Comparison of ENCODE assay signal across 12 cellular contexts in genomic region chr11:64848214-64848778, GRCh38. TPM values are rescaled to one million over a fixed set of nuclear protein-coding genes. Genes with fewer than 3 reads are reported as not detected.
DNase-seq lines count a peak whose midpoint lies in the region; ATAC-seq and TF ChIP-seq lines count a peak whose summit lies in the region.
"Had no signal": no experiment of that assay in that cellular context is flagged by ENCODE, and none has a peak within 500 bp of the region (broad histone marks: within the 10 kb centered on the region; RNA-seq: fewer than 3 reads in every experiment).

No MANE protein-coding gene starts in this region.

- TF ChIP-seq RAD21 in SK-N-SH (IDR thresholded peaks at IDR 0.05; ENCODE audit: low read length), result no peak

- H3K36me3 ChIP-seq in OCI-LY7 (ENCODE audit: insufficient read depth, low read length), result peaks cover 10% of the 10 kb centered on the region; the same call in 1 of the 2 replicates
- H3K36me3 ChIP-seq in stomach, result peaks cover 5 to 10% (median 8%) of the 10 kb centered on the region in 4 donors
- peaks cover 0 to under 1% of the 10 kb centered on the region in 2 experiments for H3K36me3 ChIP-seq in SK-N-SH (replicated peaks in 1 of 2; ENCODE audit: control insufficient read depth in 1 of 2, insufficient read depth in 2 of 2, low read length in 1 of 2)

- DNase-seq in activated effector memory CD4-positive, alpha-beta T cell treated with anti-CD3 and anti-CD28 coated beads, Interleukin-2, amount 50 U/mL, for 16 hours, result peak; percentile 63
- no peak for DNase-seq in activated effector memory CD4-positive, alpha-beta T cell treated with Interleukin-2 at 50 U/mL for 16 hours
- DNase-seq in OCI-LY7 (ENCODE audit: low spot score) (no peak), epithelial cell of prostate (ENCODE audit: low read depth, low spot score) (no peak), stomach (no peak), SK-N-SH (no peak), NCI-H82 (lab: John Stamatoyannopoulos, UW) (no peak)
- DNase-seq: activated gamma-delta T cell, AML-193, dermis blood vessel endothelial cell, T1000 had no signal

- TF ChIP-seq POLR2A in stomach (IDR thresholded peaks at IDR 0.05), result no peak

- no peaks in the 10 kb centered on the region for H3K9me2 ChIP-seq in OCI-LY7 (ENCODE audit: insufficient read depth, low read length)
- H3K9me2 ChIP-seq in SK-N-SH, result no peaks in the 10 kb centered on the region

- H4K20me1 ChIP-seq in OCI-LY7 (ENCODE audit: insufficient read depth, low read length), result no peaks in the 10 kb centered on the region
- H4K20me1 ChIP-seq in SK-N-SH (ENCODE audit: insufficient read depth), result no peaks in the 10 kb centered on the region

- no peak for ATAC-seq in HG02973 (IDR thresholded peaks at IDR 0.05; ENCODE audit: unreplicated experiment)

- TF ChIP-seq EP300 in stomach (IDR thresholded peaks at IDR 0.05) (no peak), SK-N-SH (IDR thresholded peaks at IDR 0.05; ENCODE audit: borderline replicate concordance in 1 of 2, low read depth in 1 of 2, low read length in 1 of 2) (no peak)

- H3K27me3 ChIP-seq in stomach, result no peaks in the 10 kb centered on the region
- no peaks in the 10 kb centered on the region for H3K27me3 ChIP-seq in SK-N-SH (ENCODE audit: insufficient read depth)

- peak overlapping the region; percentile 4 for H3K4me3 ChIP-seq in OCI-LY7 (ENCODE audit: low read depth, low read length, poor library complexity, severe bottlenecking)
- H3K4me3 ChIP-seq in stomach, result no peak overlapping the region
- no peak overlapping the region for H3K4me3 ChIP-seq in SK-N-SH (ENCODE audit: low read depth in 2 of 2, low read length in 1 of 2)

- 59 to 87% (median 66%) methylated on average over 6 of the region's 6 CpGs for WGBS in stomach, 5 donors
- WGBS in SK-N-SH (ENCODE audit: low lambda C conversion rate), result 91% methylated on average over 6 of the region's 6 CpGs

- CTCF ChIA-PET in OCI-LY7 (lab: Charles Lee; ENCODE audit: unreplicated experiment), result interaction anchor here (0.6 to 4.1 kb wide), 20 partner anchors 11 to 283 kb away, joined by 3 to 24 read pairs (median 5); partner anchors contain the start of genes MAP4K2 and PPP2R5B
- CTCF ChIA-PET in SK-N-SH (lab: Yijun Ruan, JAX), result interaction anchor here (0.6 to 12.8 kb wide), 21 partner anchors 10 to 489 kb away, joined by 3 to 530 read pairs (median 4); partner anchors contain the start of genes EHD1, MEN1, TM7SF2 and ZNHIT2

- POLR2A ChIA-PET in OCI-LY7 (lab: Charles Lee) (interaction anchor here (0.5 to 7.7 kb wide), 18 partner anchors 16 to 556 kb away, joined by 3 to 178 read pairs (median 4); partner anchors contain the start of genes EHD1, MEN1 and RASGRP2), SK-N-SH (lab: Yijun Ruan, JAX) (no interaction called here)

- H3K4me1 ChIP-seq in OCI-LY7 (ENCODE audit: insufficient read depth, low read length, poor library complexity, severe bottlenecking), result peaks cover 81% of the 10 kb centered on the region
- peaks cover 55 to 87% (median 83%) of the 10 kb centered on the region in 4 donors for H3K4me1 ChIP-seq in stomach
- H3K4me1 ChIP-seq in SK-N-SH (ENCODE audit: control insufficient read depth in 1 of 2, insufficient read depth in 2 of 2, low read depth in 1 of 2, low read length in 1 of 2), result peaks cover 0 to 7% of the 10 kb centered on the region in 2 experiments; a peak in 1 of 4 replicates

- BruUV-seq in OCI-LY7 (replicated peaks; lab: Mats Ljungman, UMichigan), result no TSS peak

- peaks cover 15% of the 10 kb centered on the region for H3F3A ChIP-seq in SK-N-SH (replicated peaks; ENCODE audit: insufficient read depth)

- H2AFZ ChIP-seq in OCI-LY7 (ENCODE audit: low read length) (peak overlapping the region; percentile 13; the same call in 1 of the 2 replicates), SK-N-SH (ENCODE audit: low read depth) (no peak overlapping the region)

- H3K4me2 ChIP-seq in OCI-LY7 (ENCODE audit: low read length) (peak overlapping the region; percentile 55), SK-N-SH (no peak overlapping the region)

- H3K9ac ChIP-seq in SK-N-SH, result no peak overlapping the region

- intact Hi-C loops in OCI-LY7 (cut with micrococcal nuclease; ENCODE audit: unreplicated experiment) (loop anchor here (2.0 to 10.0 kb wide), 4 partner anchors 179 to 467 kb away; partner anchors contain the start of genes CAPN1, CDC42EP2, CDCA5 and SNX15), stomach (cut with DNase I; ENCODE audit: low total_unique reads) (no loop called here)

- TF ChIP-seq CTCF in OCI-LY7 (conservative IDR thresholded peaks at IDR 0.05; ENCODE audit: low read length) (no peak), stomach (IDR thresholded peaks at IDR 0.05) (no peak), SK-N-SH (IDR thresholded peaks at IDR 0.05) (no peak)

- H3K79me2 ChIP-seq in OCI-LY7 (ENCODE audit: insufficient read depth, low read depth, low read length), result no peaks in the 10 kb centered on the region
- no peaks in the 10 kb centered on the region for H3K79me2 ChIP-seq in SK-N-SH (ENCODE audit: insufficient read depth)

- no peaks in the 10 kb centered on the region for H3K9me3 ChIP-seq in OCI-LY7 (ENCODE audit: low read length)
- H3K9me3 ChIP-seq in stomach, result no peaks in the 10 kb centered on the region
- no peaks in the 10 kb centered on the region for H3K9me3 ChIP-seq in SK-N-SH

- H3K27ac ChIP-seq in OCI-LY7 (ENCODE audit: low read depth, low read length, poor library complexity, severe bottlenecking) (peak overlapping the region; percentile 92), epithelial cell of prostate (peak overlapping the region; percentile 9), stomach (peak overlapping the region; percentile 1 to 94 (median 92)), SK-N-SH (ENCODE audit: low read depth in 2 of 2, low read length in 1 of 2) (no peak overlapping the region)

TF ChIP-seq in SK-N-SH, 30 proteins besides CTCF, POLR2A, EP300 and RAD21 (continues in another document):
- no peak for TF ChIP-seq CHD2 (IDR thresholded peaks at IDR 0.05; ENCODE audit: low read length, partially characterized antibody)
- no peak for TF ChIP-seq TCF12 (IDR thresholded peaks at IDR 0.05)
- TF ChIP-seq FOXM1 (IDR thresholded peaks at IDR 0.05; ENCODE audit: low read depth), result no peak
- no peak for TF ChIP-seq IRF3 (IDR thresholded peaks at IDR 0.05; ENCODE audit: low read depth, low read length)
- no peak for TF ChIP-seq NRF1 (IDR thresholded peaks at IDR 0.05; ENCODE audit: low read depth, low read length)
- no peak for TF ChIP-seq RXRA (IDR thresholded peaks at IDR 0.05; ENCODE audit: borderline replicate concordance, low read depth)
- no peak for TF ChIP-seq SMC3 (IDR thresholded peaks at IDR 0.05; ENCODE audit: low read depth, low read length)
- TF ChIP-seq PBX3 (IDR thresholded peaks at IDR 0.05), result no peak
- TF ChIP-seq NFIC (IDR thresholded peaks at IDR 0.05; ENCODE audit: borderline replicate concordance), result no peak

RNA-seq across cellular contexts. Expression of gene CDC42BPG, which starts 3.8 kb away (rescaled TPM):
- 4.9 TPM in 2 replicates for total RNA-seq in OCI-LY7 (2014; rRNA removed; shearing (Covaris generic))
- 3.5 and 5.1 TPM in 2 replicates for total RNA-seq in OCI-LY7 (2022)
- total RNA-seq in stomach, result 10 to 100 TPM; 10.3 to 66.5 (median 53.3) TPM
- polyA plus RNA-seq in stomach, result 10 to 100 TPM in 2 of 3 donors, 1 to 10 TPM in 1; 8.9 to 20.0 (median 10.9) TPM
- 0.33 and 0.42 TPM in 2 replicates for polyA plus RNA-seq in SK-N-SH (2012; rRNA removed)
- polyA plus RNA-seq in SK-N-SH (2012; cell fraction: cytosol; rRNA removed), result 0.15 and 0.25 TPM in 2 replicates
- polyA plus RNA-seq in SK-N-SH (2012; cell fraction: nucleus; rRNA removed), result 1.00 and 1.3 TPM in 2 replicates

RNA-seq across cellular contexts. Expression of gene EHD1, which starts 30.1 kb away (rescaled TPM):
- total RNA-seq in OCI-LY7 (2014; rRNA removed; shearing (Covaris generic)), result 101 and 107 TPM in 2 replicates
- total RNA-seq in OCI-LY7 (2022), result 153 and 177 TPM in 2 replicates
- 100 to 1,000 TPM in 2 of 5 donors, 10 to 100 TPM in 3; 23.3 to 160 (median 56.2) TPM for total RNA-seq in stomach
- 10 to 100 TPM; 17.9 to 24.6 (median 19.4) TPM for polyA plus RNA-seq in stomach
- 57.6 and 93.3 TPM in 2 replicates for polyA plus RNA-seq in SK-N-SH (2012; rRNA removed)
- polyA plus RNA-seq in SK-N-SH (2012; cell fraction: cytosol; rRNA removed), result 34.4 and 51.6 TPM in 2 replicates
- 104 and 118 TPM in 2 replicates for polyA plus RNA-seq in SK-N-SH (2012; cell fraction: nucleus; rRNA removed)

RNA-seq across cellular contexts. Expression of gene MEN1, which starts 37.9 kb away (rescaled TPM):
- 29.8 and 44.4 TPM in 2 replicates for total RNA-seq in OCI-LY7 (2014; rRNA removed; shearing (Covaris generic))
- total RNA-seq in OCI-LY7 (2022), result 71.6 and 72.4 TPM in 2 replicates
- total RNA-seq in stomach, result 10 to 100 TPM in 4 of 5 donors, 1 to 10 TPM in 1; 9.4 to 62.5 (median 16.9) TPM
- polyA plus RNA-seq in stomach, result 10 to 100 TPM; 12.9 to 16.4 (median 13.6) TPM
- polyA plus RNA-seq in SK-N-SH (2012; rRNA removed), result 40.7 and 52.9 TPM in 2 replicates
- polyA plus RNA-seq in SK-N-SH (2012; cell fraction: cytosol; rRNA removed), result 17.3 and 26.9 TPM in 2 replicates
- polyA plus RNA-seq in SK-N-SH (2012; cell fraction: nucleus; rRNA removed), result 101 and 105 TPM in 2 replicates

RNA-seq across cellular contexts. Expression of gene MAP4K2, which starts 45.3 kb away (rescaled TPM):
- total RNA-seq in OCI-LY7 (2014; rRNA removed; shearing (Covaris generic)), result 109 and 115 TPM in 2 replicates
- 110 and 122 TPM in 2 replicates for total RNA-seq in OCI-LY7 (2022)
- 10 to 100 TPM in 2 of 5 donors, 1 to 10 TPM in 3; 2.3 to 66.9 (median 9.0) TPM for total RNA-seq in stomach
- 10 to 100 TPM; 13.0 to 20.9 (median 13.8) TPM for polyA plus RNA-seq in stomach
- polyA plus RNA-seq in SK-N-SH (2012; rRNA removed), result 17.4 and 20.0 TPM in 2 replicates
- 6.5 and 10.8 TPM in 2 replicates for polyA plus RNA-seq in SK-N-SH (2012; cell fraction: cytosol; rRNA removed)
- polyA plus RNA-seq in SK-N-SH (2012; cell fraction: nucleus; rRNA removed), result 52.1 and 63.7 TPM in 2 replicates

Comparison
In these comparisons a context has a peak if more than half of its experiments do, and no peak if none do; other contexts are left out.
1. H3K27ac ChIP-seq: peak in OCI-LY7 (single experiment), epithelial cell of prostate (single experiment) and stomach (5 of 5); none in SK-N-SH (0 of 2).